1 cellular context compared by ENCODE assay signal in the genomic region with DNA sequence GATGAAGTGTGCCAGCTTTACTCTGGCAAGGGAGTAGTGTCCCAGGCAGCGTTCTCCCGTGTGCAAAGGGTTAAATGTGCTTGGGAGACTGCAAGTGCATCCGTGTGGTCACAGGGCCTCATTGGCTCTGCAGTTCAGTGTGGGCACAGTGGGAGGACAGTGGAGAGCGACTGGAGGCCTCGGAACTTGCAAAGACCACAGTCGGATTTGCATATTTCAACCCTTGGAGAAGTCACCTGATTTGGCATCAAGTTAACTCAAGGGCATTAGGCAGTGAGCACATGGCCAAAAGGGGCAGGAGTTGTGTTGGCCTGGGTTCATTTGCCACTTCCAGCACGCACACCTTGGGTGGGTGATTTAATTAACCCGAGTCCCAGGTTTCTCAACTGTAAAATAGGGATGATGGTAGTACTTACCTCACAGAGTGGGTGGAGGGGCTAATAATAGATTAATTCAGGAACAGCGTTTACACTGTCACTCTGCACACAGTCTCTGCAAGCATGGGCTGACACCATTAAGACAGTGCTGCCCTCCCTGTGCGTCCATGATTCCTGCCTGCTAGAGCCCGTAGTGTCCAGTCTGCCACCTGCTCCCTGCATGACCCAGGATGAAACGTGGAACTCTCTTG.
TF ChIP-seq lines count a peak whose summit lies in the region.

No MANE protein-coding gene starts in this region.

TF ChIP-seq in SK-N-SH, 30 proteins besides CTCF, POLR2A, EP300 and RAD21 (continued from another document):
- TF ChIP-seq, protein P1, sequence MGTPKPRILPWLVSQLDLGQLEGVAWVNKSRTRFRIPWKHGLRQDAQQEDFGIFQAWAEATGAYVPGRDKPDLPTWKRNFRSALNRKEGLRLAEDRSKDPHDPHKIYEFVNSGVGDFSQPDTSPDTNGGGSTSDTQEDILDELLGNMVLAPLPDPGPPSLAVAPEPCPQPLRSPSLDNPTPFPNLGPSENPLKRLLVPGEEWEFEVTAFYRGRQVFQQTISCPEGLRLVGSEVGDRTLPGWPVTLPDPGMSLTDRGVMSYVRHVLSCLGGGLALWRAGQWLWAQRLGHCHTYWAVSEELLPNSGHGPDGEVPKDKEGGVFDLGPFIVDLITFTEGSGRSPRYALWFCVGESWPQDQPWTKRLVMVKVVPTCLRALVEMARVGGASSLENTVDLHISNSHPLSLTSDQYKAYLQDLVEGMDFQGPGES (IDR thresholded peaks at IDR 0.05; ENCODE audit: low read depth, low read length): no peak
- TF ChIP-seq NFIC (IDR thresholded peaks at IDR 0.05; ENCODE audit: borderline replicate concordance): no peak
- TF ChIP-seq FOSL2 (IDR thresholded peaks at IDR 0.05; ENCODE audit: borderline replicate concordance, low read depth): no peak
- no peak for TF ChIP-seq RXRA (IDR thresholded peaks at IDR 0.05; ENCODE audit: borderline replicate concordance, low read depth)
- TF ChIP-seq POLR2AphosphoS5 (IDR thresholded peaks at IDR 0.05; ENCODE audit: low read depth, low read length): no peak
- TF ChIP-seq TCF12 (IDR thresholded peaks at IDR 0.05): no peak
- no peak for TF ChIP-seq GATA2 (CRISPR knock-in tag; IDR thresholded peaks at IDR 0.05)
- no peak for TF ChIP-seq RFX5 (IDR thresholded peaks at IDR 0.05; ENCODE audit: low read length)
- TF ChIP-seq, protein P2, sequence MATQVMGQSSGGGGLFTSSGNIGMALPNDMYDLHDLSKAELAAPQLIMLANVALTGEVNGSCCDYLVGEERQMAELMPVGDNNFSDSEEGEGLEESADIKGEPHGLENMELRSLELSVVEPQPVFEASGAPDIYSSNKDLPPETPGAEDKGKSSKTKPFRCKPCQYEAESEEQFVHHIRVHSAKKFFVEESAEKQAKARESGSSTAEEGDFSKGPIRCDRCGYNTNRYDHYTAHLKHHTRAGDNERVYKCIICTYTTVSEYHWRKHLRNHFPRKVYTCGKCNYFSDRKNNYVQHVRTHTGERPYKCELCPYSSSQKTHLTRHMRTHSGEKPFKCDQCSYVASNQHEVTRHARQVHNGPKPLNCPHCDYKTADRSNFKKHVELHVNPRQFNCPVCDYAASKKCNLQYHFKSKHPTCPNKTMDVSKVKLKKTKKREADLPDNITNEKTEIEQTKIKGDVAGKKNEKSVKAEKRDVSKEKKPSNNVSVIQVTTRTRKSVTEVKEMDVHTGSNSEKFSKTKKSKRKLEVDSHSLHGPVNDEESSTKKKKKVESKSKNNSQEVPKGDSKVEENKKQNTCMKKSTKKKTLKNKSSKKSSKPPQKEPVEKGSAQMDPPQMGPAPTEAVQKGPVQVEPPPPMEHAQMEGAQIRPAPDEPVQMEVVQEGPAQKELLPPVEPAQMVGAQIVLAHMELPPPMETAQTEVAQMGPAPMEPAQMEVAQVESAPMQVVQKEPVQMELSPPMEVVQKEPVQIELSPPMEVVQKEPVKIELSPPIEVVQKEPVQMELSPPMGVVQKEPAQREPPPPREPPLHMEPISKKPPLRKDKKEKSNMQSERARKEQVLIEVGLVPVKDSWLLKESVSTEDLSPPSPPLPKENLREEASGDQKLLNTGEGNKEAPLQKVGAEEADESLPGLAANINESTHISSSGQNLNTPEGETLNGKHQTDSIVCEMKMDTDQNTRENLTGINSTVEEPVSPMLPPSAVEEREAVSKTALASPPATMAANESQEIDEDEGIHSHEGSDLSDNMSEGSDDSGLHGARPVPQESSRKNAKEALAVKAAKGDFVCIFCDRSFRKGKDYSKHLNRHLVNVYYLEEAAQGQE (IDR thresholded peaks at IDR 0.05; ENCODE audit: low read depth, low read length): no peak
- TF ChIP-seq, protein P3, sequence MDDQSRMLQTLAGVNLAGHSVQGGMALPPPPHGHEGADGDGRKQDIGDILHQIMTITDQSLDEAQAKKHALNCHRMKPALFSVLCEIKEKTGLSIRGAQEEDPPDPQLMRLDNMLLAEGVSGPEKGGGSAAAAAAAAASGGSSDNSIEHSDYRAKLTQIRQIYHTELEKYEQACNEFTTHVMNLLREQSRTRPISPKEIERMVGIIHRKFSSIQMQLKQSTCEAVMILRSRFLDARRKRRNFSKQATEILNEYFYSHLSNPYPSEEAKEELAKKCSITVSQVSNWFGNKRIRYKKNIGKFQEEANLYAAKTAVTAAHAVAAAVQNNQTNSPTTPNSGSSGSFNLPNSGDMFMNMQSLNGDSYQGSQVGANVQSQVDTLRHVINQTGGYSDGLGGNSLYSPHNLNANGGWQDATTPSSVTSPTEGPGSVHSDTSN (IDR thresholded peaks at IDR 0.05): no peak
- TF ChIP-seq ELF1 (IDR thresholded peaks at IDR 0.05): no peak
- TF ChIP-seq, protein P4, sequence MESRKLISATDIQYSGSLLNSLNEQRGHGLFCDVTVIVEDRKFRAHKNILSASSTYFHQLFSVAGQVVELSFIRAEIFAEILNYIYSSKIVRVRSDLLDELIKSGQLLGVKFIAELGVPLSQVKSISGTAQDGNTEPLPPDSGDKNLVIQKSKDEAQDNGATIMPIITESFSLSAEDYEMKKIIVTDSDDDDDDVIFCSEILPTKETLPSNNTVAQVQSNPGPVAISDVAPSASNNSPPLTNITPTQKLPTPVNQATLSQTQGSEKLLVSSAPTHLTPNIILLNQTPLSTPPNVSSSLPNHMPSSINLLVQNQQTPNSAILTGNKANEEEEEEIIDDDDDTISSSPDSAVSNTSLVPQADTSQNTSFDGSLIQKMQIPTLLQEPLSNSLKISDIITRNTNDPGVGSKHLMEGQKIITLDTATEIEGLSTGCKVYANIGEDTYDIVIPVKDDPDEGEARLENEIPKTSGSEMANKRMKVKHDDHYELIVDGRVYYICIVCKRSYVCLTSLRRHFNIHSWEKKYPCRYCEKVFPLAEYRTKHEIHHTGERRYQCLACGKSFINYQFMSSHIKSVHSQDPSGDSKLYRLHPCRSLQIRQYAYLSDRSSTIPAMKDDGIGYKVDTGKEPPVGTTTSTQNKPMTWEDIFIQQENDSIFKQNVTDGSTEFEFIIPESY (IDR thresholded peaks at IDR 0.05; ENCODE audit: borderline replicate concordance, low read depth): no peak
- TF ChIP-seq NRF1 (IDR thresholded peaks at IDR 0.05; ENCODE audit: low read depth, low read length): no peak
- TF ChIP-seq TAF1 (IDR thresholded peaks at IDR 0.05; ENCODE audit: borderline replicate concordance, low read depth, low read length): no peak
- TF ChIP-seq SIN3A (IDR thresholded peaks at IDR 0.05; ENCODE audit: borderline replicate concordance, low read depth, low read length): no peak
